Comparison of ENCODE assay signal across 21 cellular contexts in genomic region chr19:29075149-29075548, GRCh38.
DNase-seq lines count a peak whose midpoint lies in the region; ATAC-seq, FAIRE-seq and TF ChIP-seq lines count a peak whose summit lies in the region.
"Had no signal": no experiment of that assay in that cellular context is flagged by ENCODE, and none has a peak within 500 bp of the region (broad histone marks: within the 10 kb centered on the region; RNA-seq: fewer than 3 reads in every experiment).

No MANE protein-coding gene starts in this region.

- in situ Hi-C loops in HepG2 (cut with HindIII; ENCODE audit: extremely low pct_ligation_motif_present, low pct_unique_long_range_greater_than_20kb): no loop called here

- H3K79me1 ChIP-seq in neuronal stem cell (ENCODE audit: low read depth, low read length): no peaks in the 10 kb centered on the region

- H3K14ac ChIP-seq in neuronal stem cell (ENCODE audit: low read length): peak overlapping the region; percentile 25

- H3K4ac ChIP-seq in neuronal stem cell (ENCODE audit: low read length): no peak overlapping the region

- no peak overlapping the region for H2BK120ac ChIP-seq in neuronal stem cell (ENCODE audit: low read depth, low read length)

- TF ChIP-seq RAD21 in HepG2 (CRISPR knock-in tag; IDR thresholded peaks at IDR 0.05): no peak

- H3K27ac Mint-ChIP-seq in glutamatergic neuron (ENCODE audit: unreplicated experiment): peak overlapping the region; percentile 76
- no peak overlapping the region for H3K27ac Mint-ChIP-seq in activated CD8-positive, alpha-beta T cell treated with anti-CD3 and anti-CD28 coated beads for 36 hours
- H3K27ac Mint-ChIP-seq: CD4-positive, alpha-beta memory T cell; HFFc6 had no signal

- intact Hi-C loops in HepG2 (cut with micrococcal nuclease; ENCODE audit: unreplicated experiment): no loop called here
- intact Hi-C loops in right lobe of liver (cut with DNase I): no loop called here
- intact Hi-C loops in kidney (cut with DNase I): no loop called here
- intact Hi-C loops in activated CD8-positive, alpha-beta T cell treated with anti-CD3 and anti-CD28 coated beads for 36 hours (cut with micrococcal nuclease): no loop called here

- H3K4me3 ChIP-seq in HepG2 (replicated peaks in 1 of 3; ENCODE audit: insufficient read depth in 1 of 3, low read depth in 2 of 3, low read length in 3 of 3) (no peak overlapping the region), right lobe of liver (no peak overlapping the region), kidney (ENCODE audit: low read length in 2 of 2) (no peak overlapping the region), neuronal stem cell (ENCODE audit: low read length in 2 of 2) (no peak overlapping the region)
- H3K4me3 ChIP-seq: HAP-1 had no signal

- FAIRE-seq in HepG2 (lab: Jason Lieb, UNC) (no peak), kidney (lab: Jason Lieb, UNC) (no peak)
- FAIRE-seq: GM12891, GM18507, H54 had no signal

- H4K8ac ChIP-seq in neuronal stem cell (ENCODE audit: low read depth, low read length): no peak overlapping the region

- POLR2A ChIA-PET in HepG2 (lab: Yijun Ruan, JAX): no interaction called here
- POLR2A ChIA-PET in activated CD8-positive, alpha-beta T cell treated with anti-CD3 and anti-CD28 coated beads for 36 hours (lab: Charles Lee): no interaction called here

- H3K27me3 Mint-ChIP-seq in glutamatergic neuron (ENCODE audit: unreplicated experiment): peaks cover 6% of the 10 kb centered on the region
- H3K27me3 Mint-ChIP-seq in activated CD8-positive, alpha-beta T cell treated with anti-CD3 and anti-CD28 coated beads for 36 hours: no peaks in the 10 kb centered on the region
- H3K27me3 Mint-ChIP-seq: CD4-positive, alpha-beta memory T cell had no signal

- no peaks in the 10 kb centered on the region for H3K79me2 ChIP-seq in HepG2 (ENCODE audit: insufficient read depth, low read length)

- DNase-seq in HepG2 (ENCODE audit: low spot score) (no peak), right lobe of liver (no peak), glutamatergic neuron (no peak), kidney (peak; percentile 9), neuronal stem cell (ENCODE audit: low spot score) (no peak), EL (no peak), DMS 273 treated with DMSO at 0.1 percent for 48 hours (lab: John Stamatoyannopoulos, UW) (no peak)
- no peak for DNase-seq in activated CD8-positive, alpha-beta T cell treated with anti-CD3 and anti-CD28 coated beads for 36 hours
- DNase-seq: C1 segment of cervical spinal cord; Calu3; CD4-positive, alpha-beta memory T cell; COR-L47; DMS153; DND-41; GDM1; GOT3; HFFc6 had no signal

- H4K91ac ChIP-seq in neuronal stem cell (ENCODE audit: low read depth, low read length, poor library complexity): no peak overlapping the region

- H3K4me2 ChIP-seq in HepG2 (ENCODE audit: low read depth, low read length): no peak overlapping the region
- no peak overlapping the region for H3K4me2 ChIP-seq in neuronal stem cell (ENCODE audit: insufficient read depth, low read length, poor library complexity, severe bottlenecking)

- ATAC-seq in HepG2: peak; percentile 80
- no peak for ATAC-seq in right lobe of liver
- ATAC-seq in activated CD8-positive, alpha-beta T cell treated with anti-CD3 and anti-CD28 coated beads for 36 hours: no peak

- H2AFZ ChIP-seq in HepG2 (ENCODE audit: low read length): no peak overlapping the region
- H2AFZ ChIP-seq in neuronal stem cell (ENCODE audit: low read length): no peak overlapping the region

- peak overlapping the region; percentile 69 for H3K18ac ChIP-seq in neuronal stem cell (ENCODE audit: low read length)

- no peaks in the 10 kb centered on the region for H4K20me1 ChIP-seq in HepG2 (ENCODE audit: insufficient read depth, low read length)

- H3K9me3 ChIP-seq in HepG2 (ENCODE audit: low read length) (no peaks in the 10 kb centered on the region), right lobe of liver (no peaks in the 10 kb centered on the region), kidney (ENCODE audit: control insufficient read depth in 1 of 2, low read length in 2 of 2) (no peaks in the 10 kb centered on the region), neuronal stem cell (replicated peaks in 1 of 2; ENCODE audit: control insufficient read depth in 2 of 2, insufficient read depth in 1 of 2, low read depth in 1 of 2, low read length in 2 of 2) (no peaks in the 10 kb centered on the region)
- H3K9me3 ChIP-seq: HAP-1 had no signal

- no peak overlapping the region for H2BK12ac ChIP-seq in neuronal stem cell (ENCODE audit: low read length)

- TF ChIP-seq POLR2A in HepG2 (IDR thresholded peaks at IDR 0.05; ENCODE audit: insufficient read depth in 1 of 2, low read depth in 2 of 2, low read length in 2 of 2) (no peak), right lobe of liver (IDR thresholded peaks at IDR 0.05) (no peak)

- H3K4me1 Mint-ChIP-seq in glutamatergic neuron (ENCODE audit: low read depth, unreplicated experiment): peaks cover 22% of the 10 kb centered on the region
- no peaks in the 10 kb centered on the region for H3K4me1 Mint-ChIP-seq in activated CD8-positive, alpha-beta T cell treated with anti-CD3 and anti-CD28 coated beads for 36 hours (ENCODE audit: low read depth)
- H3K4me1 Mint-ChIP-seq: CD4-positive, alpha-beta memory T cell had no signal

- H3K4me3 Mint-ChIP-seq in glutamatergic neuron (ENCODE audit: unreplicated experiment): no peak overlapping the region
- no peak overlapping the region for H3K4me3 Mint-ChIP-seq in activated CD8-positive, alpha-beta T cell treated with anti-CD3 and anti-CD28 coated beads for 36 hours
- H3K4me3 Mint-ChIP-seq: CD4-positive, alpha-beta memory T cell; HFFc6 had no signal

- no peak overlapping the region for H2BK5ac ChIP-seq in neuronal stem cell (ENCODE audit: low read length)

- no peaks in the 10 kb centered on the region for H3K36me3 Mint-ChIP-seq in glutamatergic neuron (ENCODE audit: unreplicated experiment)
- no peaks in the 10 kb centered on the region for H3K36me3 Mint-ChIP-seq in activated CD8-positive, alpha-beta T cell treated with anti-CD3 and anti-CD28 coated beads for 36 hours (ENCODE audit: low read depth)
- H3K36me3 Mint-ChIP-seq: CD4-positive, alpha-beta memory T cell had no signal

- H3K27ac ChIP-seq in HepG2 (ENCODE audit: extremely low read length, insufficient read depth, low read length) (no peak overlapping the region), right lobe of liver (no peak overlapping the region), kidney (ENCODE audit: low read depth in 2 of 2, low read length in 2 of 2) (no peak overlapping the region), neuronal stem cell (replicated peaks; ENCODE audit: low read length) (no peak overlapping the region)

- no peak overlapping the region for H2BK15ac ChIP-seq in neuronal stem cell (ENCODE audit: low read length)

- BruUV-seq in HepG2 (replicated peaks; lab: Mats Ljungman, UMichigan): no TSS peak

- peaks cover 4% of the 10 kb centered on the region for H3K9me3 Mint-ChIP-seq in glutamatergic neuron (ENCODE audit: unreplicated experiment)
- no peaks in the 10 kb centered on the region for H3K9me3 Mint-ChIP-seq in activated CD8-positive, alpha-beta T cell treated with anti-CD3 and anti-CD28 coated beads for 36 hours
- H3K9me3 Mint-ChIP-seq: CD4-positive, alpha-beta memory T cell; HFFc6 had no signal

- H3K27me3 ChIP-seq in HepG2 (ENCODE audit: control insufficient read depth in 1 of 2, insufficient read depth in 2 of 2, low read length in 2 of 2) (no peaks in the 10 kb centered on the region), right lobe of liver (no peaks in the 10 kb centered on the region), neuronal stem cell (ENCODE audit: control insufficient read depth in 3 of 3, insufficient read depth in 3 of 3, low read depth in 1 of 3, low read length in 3 of 3) (no peaks in the 10 kb centered on the region)

- H3K9ac ChIP-seq in HepG2 (ENCODE audit: insufficient read depth, low read depth, low read length) (no peak overlapping the region), kidney (ENCODE audit: low read length in 2 of 2) (no peak overlapping the region), neuronal stem cell (ENCODE audit: low read depth, low read length, poor library complexity) (no peak overlapping the region)

- TF ChIP-seq EP300 in HepG2 (IDR thresholded peaks at IDR 0.05; ENCODE audit: low read depth in 2 of 2, low read length in 2 of 2) (no peak), HepG2 (CRISPR knock-in tag; IDR thresholded peaks at IDR 0.05; ENCODE audit: borderline replicate concordance) (no peak)

- WGBS in HepG2 (ENCODE audit: low lambda C conversion rate): 0% methylated on average over 1 of the region's 2 CpGs
- WGBS in right lobe of liver (ENCODE audit: insufficient coverage, low coverage, low lambda C conversion rate, missing lambda C conversion rate): no CpG with 5 or more reads among the region's 2 CpGs
- WGBS in neuronal stem cell (ENCODE audit: extremely low coverage in 2 of 2, insufficient read length in 2 of 2, insufficient replicate concordance in 1 of 2), 2 donors: no CpG with 5 or more reads among the region's 2 CpGs

- H3K36me3 ChIP-seq in HepG2 (replicated peaks in 1 of 2; ENCODE audit: control insufficient read depth in 1 of 2, insufficient read depth in 2 of 2, low read length in 2 of 2): no peaks in the 10 kb centered on the region
- no peaks in the 10 kb centered on the region for H3K36me3 ChIP-seq in right lobe of liver
- no peaks in the 10 kb centered on the region for H3K36me3 ChIP-seq in kidney (ENCODE audit: control insufficient read depth in 1 of 2, insufficient read depth in 2 of 2, low read length in 2 of 2)
- H3K36me3 ChIP-seq in neuronal stem cell (replicated peaks in 1 of 2; ENCODE audit: control insufficient read depth in 2 of 2, insufficient read depth in 2 of 2, low read length in 2 of 2): no peaks in the 10 kb centered on the region
- H3K36me3 ChIP-seq: HAP-1 had no signal

- 0 out of 2 replicates have a peak, but pooled peaks cover 6% of the 10 kb centered on the region for H3K4me1 ChIP-seq in HepG2 (ENCODE audit: insufficient read depth, low read length)
- H3K4me1 ChIP-seq in right lobe of liver: no peaks in the 10 kb centered on the region
- H3K4me1 ChIP-seq in kidney (ENCODE audit: control insufficient read depth in 1 of 2, insufficient read depth in 1 of 2, low read depth in 1 of 2, low read length in 2 of 2): no peaks in the 10 kb centered on the region
- peaks cover 0 to 16% of the 10 kb centered on the region in 2 donors for H3K4me1 ChIP-seq in neuronal stem cell (ENCODE audit: control insufficient read depth in 2 of 2, insufficient read depth in 1 of 2, low read depth in 1 of 2, low read length in 2 of 2)
- H3K4me1 ChIP-seq: HAP-1 had no signal

- CTCF ChIA-PET in HepG2 (lab: Yijun Ruan, JAX; ENCODE audit: low intra/inter-chr PET ratio, low total read pairs): no interaction called here
- CTCF ChIA-PET in activated CD8-positive, alpha-beta T cell treated with anti-CD3 and anti-CD28 coated beads for 36 hours (lab: Charles Lee): no interaction called here

- H2AK5ac ChIP-seq in neuronal stem cell (ENCODE audit: low read depth, low read length): no peak overlapping the region

- H3K23ac ChIP-seq in neuronal stem cell (ENCODE audit: low read depth, low read length, poor library complexity): no peak overlapping the region

- TF ChIP-seq CTCF in HepG2 (CRISPR knock-in tag; IDR thresholded peaks at IDR 0.05) (no peak), right lobe of liver (IDR thresholded peaks at IDR 0.05) (no peak), glutamatergic neuron (IDR thresholded peaks at IDR 0.05; ENCODE audit: partially characterized antibody, unreplicated experiment) (no peak), kidney (IDR thresholded peaks at IDR 0.05; ENCODE audit: borderline replicate concordance, extremely low read depth, insufficient read depth) (no peak)
- TF ChIP-seq CTCF in activated CD8-positive, alpha-beta T cell treated with anti-CD3 and anti-CD28 coated beads for 36 hours (IDR thresholded peaks at IDR 0.05): no peak
